Comparison of ENCODE assay signal across 1 cellular context in the genomic region with DNA sequence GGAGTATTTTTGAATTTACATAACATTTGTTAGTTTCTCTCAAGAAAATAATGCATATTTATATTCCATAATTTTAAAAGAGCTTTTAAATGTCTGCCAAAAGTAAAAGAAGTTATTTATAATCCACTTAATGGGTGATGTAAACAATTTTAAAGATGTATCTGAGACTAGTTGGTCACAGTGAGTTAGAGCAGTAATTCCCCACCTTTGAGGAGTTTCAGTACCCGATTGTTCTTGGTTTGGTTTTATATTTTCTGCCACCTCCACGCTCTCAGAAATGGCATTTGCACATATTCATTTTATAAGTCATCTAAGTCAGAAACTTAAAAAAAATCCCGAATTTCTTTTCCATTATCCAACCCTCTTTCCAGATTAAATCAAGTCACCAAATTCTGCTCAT.
TF ChIP-seq lines count a peak whose summit lies in the region.

No MANE protein-coding gene starts in this region.

TF ChIP-seq in GM12878, 131 proteins besides CTCF, POLR2A, EP300 and RAD21 (continued from another document):
- TF ChIP-seq, protein P1, sequence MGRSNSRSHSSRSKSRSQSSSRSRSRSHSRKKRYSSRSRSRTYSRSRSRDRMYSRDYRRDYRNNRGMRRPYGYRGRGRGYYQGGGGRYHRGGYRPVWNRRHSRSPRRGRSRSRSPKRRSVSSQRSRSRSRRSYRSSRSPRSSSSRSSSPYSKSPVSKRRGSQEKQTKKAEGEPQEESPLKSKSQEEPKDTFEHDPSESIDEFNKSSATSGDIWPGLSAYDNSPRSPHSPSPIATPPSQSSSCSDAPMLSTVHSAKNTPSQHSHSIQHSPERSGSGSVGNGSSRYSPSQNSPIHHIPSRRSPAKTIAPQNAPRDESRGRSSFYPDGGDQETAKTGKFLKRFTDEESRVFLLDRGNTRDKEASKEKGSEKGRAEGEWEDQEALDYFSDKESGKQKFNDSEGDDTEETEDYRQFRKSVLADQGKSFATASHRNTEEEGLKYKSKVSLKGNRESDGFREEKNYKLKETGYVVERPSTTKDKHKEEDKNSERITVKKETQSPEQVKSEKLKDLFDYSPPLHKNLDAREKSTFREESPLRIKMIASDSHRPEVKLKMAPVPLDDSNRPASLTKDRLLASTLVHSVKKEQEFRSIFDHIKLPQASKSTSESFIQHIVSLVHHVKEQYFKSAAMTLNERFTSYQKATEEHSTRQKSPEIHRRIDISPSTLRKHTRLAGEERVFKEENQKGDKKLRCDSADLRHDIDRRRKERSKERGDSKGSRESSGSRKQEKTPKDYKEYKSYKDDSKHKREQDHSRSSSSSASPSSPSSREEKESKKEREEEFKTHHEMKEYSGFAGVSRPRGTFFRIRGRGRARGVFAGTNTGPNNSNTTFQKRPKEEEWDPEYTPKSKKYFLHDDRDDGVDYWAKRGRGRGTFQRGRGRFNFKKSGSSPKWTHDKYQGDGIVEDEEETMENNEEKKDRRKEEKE (IDR thresholded peaks at IDR 0.05), result no peak
- TF ChIP-seq ZNF207 (IDR thresholded peaks at IDR 0.05; ENCODE audit: borderline replicate concordance), result no peak
- no peak for TF ChIP-seq SMARCA5 (IDR thresholded peaks at IDR 0.05)
- no peak for TF ChIP-seq JUNB (IDR thresholded peaks at IDR 0.05)
- TF ChIP-seq NFIC (IDR thresholded peaks at IDR 0.05; ENCODE audit: low read depth, low read length), result no peak
- no peak for TF ChIP-seq SUZ12 (IDR thresholded peaks at IDR 0.05; ENCODE audit: unreplicated experiment)
- no peak for TF ChIP-seq SMAD5 (IDR thresholded peaks at IDR 0.05; ENCODE audit: low read depth)
- TF ChIP-seq, protein P2, sequence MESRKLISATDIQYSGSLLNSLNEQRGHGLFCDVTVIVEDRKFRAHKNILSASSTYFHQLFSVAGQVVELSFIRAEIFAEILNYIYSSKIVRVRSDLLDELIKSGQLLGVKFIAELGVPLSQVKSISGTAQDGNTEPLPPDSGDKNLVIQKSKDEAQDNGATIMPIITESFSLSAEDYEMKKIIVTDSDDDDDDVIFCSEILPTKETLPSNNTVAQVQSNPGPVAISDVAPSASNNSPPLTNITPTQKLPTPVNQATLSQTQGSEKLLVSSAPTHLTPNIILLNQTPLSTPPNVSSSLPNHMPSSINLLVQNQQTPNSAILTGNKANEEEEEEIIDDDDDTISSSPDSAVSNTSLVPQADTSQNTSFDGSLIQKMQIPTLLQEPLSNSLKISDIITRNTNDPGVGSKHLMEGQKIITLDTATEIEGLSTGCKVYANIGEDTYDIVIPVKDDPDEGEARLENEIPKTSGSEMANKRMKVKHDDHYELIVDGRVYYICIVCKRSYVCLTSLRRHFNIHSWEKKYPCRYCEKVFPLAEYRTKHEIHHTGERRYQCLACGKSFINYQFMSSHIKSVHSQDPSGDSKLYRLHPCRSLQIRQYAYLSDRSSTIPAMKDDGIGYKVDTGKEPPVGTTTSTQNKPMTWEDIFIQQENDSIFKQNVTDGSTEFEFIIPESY (IDR thresholded peaks at IDR 0.05), result no peak
TF ChIP-seq in GM12878: peak in this region for 0.
